Comparison of ENCODE assay signal across 8 cellular contexts in genomic region chr13:29935309-29935981, GRCh38.
DNase-seq lines count a peak whose midpoint lies in the region; ATAC-seq lines count a peak whose summit lies in the region.

No MANE protein-coding gene starts in this region.

- peak; percentile 95 for ATAC-seq in GM18909 (IDR thresholded peaks at IDR 0.05; ENCODE audit: poor library complexity, unreplicated experiment)
- peak; percentile 72 for ATAC-seq in HG02943 (IDR thresholded peaks at IDR 0.05; ENCODE audit: low read depth, unreplicated experiment)

- no peaks in the 10 kb centered on the region for H3K9me3 Mint-ChIP-seq in activated naive CD8-positive, alpha-beta T cell (ENCODE audit: low read depth)

- no peaks in the 10 kb centered on the region for H3K27me3 Mint-ChIP-seq in activated naive CD8-positive, alpha-beta T cell

- H3K4me1 Mint-ChIP-seq in activated naive CD8-positive, alpha-beta T cell (ENCODE audit: low read depth): peaks cover 49% of the 10 kb centered on the region

- H3K4me3 Mint-ChIP-seq in activated naive CD8-positive, alpha-beta T cell: peak overlapping the region; percentile 88

- peak overlapping the region; percentile 90 for H3K27ac Mint-ChIP-seq in activated naive CD8-positive, alpha-beta T cell

- peak; percentile 57 for DNase-seq in T follicular helper cell (ENCODE audit: low read depth)
- peak; percentile 69 to 76 for DNase-seq in stimulated activated CD4-positive, alpha-beta T cell treated with anti-CD3 and anti-CD28 coated beads, Interleukin-2, amount 100 ng/mL, for 24 hours
- DNase-seq in NCI-H2029 treated with DMSO at 0.1 percent for 48 hours (lab: John Stamatoyannopoulos, UW): no peak
- DNase-seq in NCI-H526 (lab: John Stamatoyannopoulos, UW): no peak
- DNase-seq in foreskin melanocyte: no peak

- no peaks in the 10 kb centered on the region for H3K36me3 Mint-ChIP-seq in activated naive CD8-positive, alpha-beta T cell

Comparison
In these comparisons a context has a peak if more than half of its experiments do, and no peak if none do; other contexts are left out.
1. DNase-seq: peak in T follicular helper cell (single experiment) and stimulated activated CD4-positive, alpha-beta T cell treated with anti-CD3 and anti-CD28 coated beads, Interleukin-2, amount 100 ng/mL, for 24 hours (2 of 2); none in NCI-H2029 treated with DMSO at 0.1 percent for 48 hours (single experiment), NCI-H526 (0 of 2) and foreskin melanocyte (single experiment).